ENCODE assay signal across 25 cellular contexts in the genomic region with DNA sequence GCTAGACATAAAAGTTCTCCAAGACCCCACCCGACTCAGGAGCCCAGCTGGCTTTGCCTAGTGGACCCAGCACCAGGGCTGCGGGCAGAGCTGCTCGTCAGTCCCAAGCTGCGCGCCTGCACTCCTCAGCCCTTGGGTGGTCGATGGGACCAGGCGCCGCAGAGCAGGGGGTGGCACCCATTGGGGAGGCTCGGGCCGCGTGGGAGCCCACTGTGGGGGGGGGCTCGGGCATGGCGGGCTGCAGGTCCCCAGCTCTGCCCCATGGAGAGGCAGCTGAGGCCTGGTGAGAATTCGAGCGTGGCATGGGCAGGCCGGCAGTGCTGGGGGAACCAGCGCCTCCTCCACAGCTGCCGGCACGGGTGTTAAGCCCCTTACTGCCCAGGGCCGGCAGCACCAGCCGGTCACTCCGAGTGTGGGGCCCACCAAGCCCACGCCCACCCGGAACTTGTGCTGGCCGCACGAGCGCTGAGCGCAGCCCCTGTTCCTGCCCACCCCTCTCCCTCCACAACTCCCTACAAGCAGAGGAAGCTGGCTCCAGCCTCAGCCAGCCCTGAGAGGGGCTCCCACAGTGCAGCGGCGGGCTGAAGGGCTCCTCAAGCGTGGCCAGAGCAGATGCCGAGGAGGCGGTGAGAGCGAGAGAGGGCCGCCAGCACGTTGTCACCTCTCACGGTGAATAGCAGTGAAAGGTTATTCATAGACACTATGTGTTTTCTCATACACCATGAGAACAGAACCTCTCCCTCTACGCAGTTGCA. TPM values are rescaled to one million over a fixed set of nuclear protein-coding genes. Genes with fewer than 3 reads are reported as not detected.
DNase-seq lines count a peak whose midpoint lies in the region; ATAC-seq, FAIRE-seq and TF ChIP-seq lines count a peak whose summit lies in the region.
"Had no signal": no experiment of that assay in that cellular context is flagged by ENCODE, and none has a peak within 500 bp of the region (broad histone marks: within the 10 kb centered on the region; RNA-seq: fewer than 3 reads in every experiment).

No MANE protein-coding gene starts in this region.

- TF ChIP-seq CTCF in CD8-positive, alpha-beta T cell (IDR thresholded peaks at IDR 0.05) = no peak
- TF ChIP-seq CTCF in HepG2 (CRISPR knock-in tag; IDR thresholded peaks at IDR 0.05) (no peak), endothelial cell (IDR thresholded peaks at IDR 0.05; ENCODE audit: unreplicated experiment) (no peak)

- WGBS in HepG2 (ENCODE audit: low lambda C conversion rate) = 99% methylated on average over 18 of the region's 38 CpGs

- H3K27me3 Mint-ChIP-seq in activated CD4-positive, alpha-beta T cell treated with anti-CD3 and anti-CD28 coated beads, Interleukin-2, amount 10 ng/mL, durations not matched to agents 24 days and 14 days = no peaks in the 10 kb centered on the region
- H3K27me3 Mint-ChIP-seq in CD8-positive, alpha-beta T cell (ENCODE audit: low read depth) = no peaks in the 10 kb centered on the region
- H3K27me3 Mint-ChIP-seq in activated T-helper 1 cell treated with anti-CD3 and anti-CD28 coated beads, Interleukin-12 subunit alpha, Interleukin-12 subunit beta, Interleukin-2, Interleukin-4 antibody, amounts not matched to agents 30 ng/mL and 10 ng/mL and 1 ng/mL, durations not matched to agents 14 hours and 24 hours and 36 hours (ENCODE audit: insufficient read depth) = no peaks in the 10 kb centered on the region
- H3K27me3 Mint-ChIP-seq in endothelial cell (ENCODE audit: unreplicated experiment) = peaks cover 4% of the 10 kb centered on the region
- no peaks in the 10 kb centered on the region for H3K27me3 Mint-ChIP-seq in activated naive CD4-positive, alpha-beta T cell treated with anti-CD3 and anti-CD28 coated beads, Interleukin-2, amount 10 ng/mL, durations not matched to agents 7 days and 5 days

- peak; percentile 48 for DNase-seq in activated CD4-positive, alpha-beta T cell treated with anti-CD3 and anti-CD28 coated beads, Interleukin-2, amount 10 ng/mL, durations not matched to agents 24 days and 14 days
- no peak for DNase-seq in activated CD4-positive, alpha-beta T cell treated with anti-CD3 and anti-CD28 coated beads, Interleukin-2, amount 50 U/mL, for 48 hours
- DNase-seq in CD8-positive, alpha-beta T cell = no peak
- no peak for DNase-seq in HepG2 (ENCODE audit: low spot score)
- no peak for DNase-seq in activated T-helper 1 cell treated with anti-CD3 and anti-CD28 coated beads, Interleukin-12 subunit alpha, Interleukin-12 subunit beta, Interleukin-2, Interleukin-4 antibody, amounts not matched to agents 30 ng/mL and 10 ng/mL and 1 ng/mL, durations not matched to agents 14 hours and 24 hours and 36 hours (ENCODE audit: low spot score)
- DNase-seq in endothelial cell (ENCODE audit: low spot score) = no peak
- no peak for DNase-seq in activated naive CD4-positive, alpha-beta T cell treated with anti-CD3 and anti-CD28 coated beads, Interleukin-2, amount 10 ng/mL, durations not matched to agents 7 days and 5 days
- DNase-seq: ACHN; AML-193; BE2C; C1 segment of cervical spinal cord; CD8-positive, alpha-beta memory T cell; DMS 273 treated with DMSO at 0.1 percent for 48 hours; DMS79; EL; GDM1; H9; HFFc6 had no signal

- no peak for ATAC-seq in CD8-positive, alpha-beta T cell
- no peak for ATAC-seq in HepG2
- ATAC-seq: GM12878, GM23338, HCT116 had no signal

- no peak for TF ChIP-seq RAD21 in HepG2 (CRISPR knock-in tag; IDR thresholded peaks at IDR 0.05)

- in situ Hi-C loops in HepG2 (cut with HindIII; ENCODE audit: extremely low pct_ligation_motif_present, low pct_unique_long_range_greater_than_20kb) = loop anchor here (10.0 kb wide), 1 partner anchor 425 kb away; no protein-coding TSS in a partner anchor

- H3K4me2 ChIP-seq in HepG2 (ENCODE audit: low read depth, low read length) = no peak overlapping the region
- H3K4me2 ChIP-seq: GM23338 had no signal

- POLR2A ChIA-PET in CD8-positive, alpha-beta T cell (lab: Charles Lee) = interaction anchor here (0.6 kb wide), 1 partner anchor 15 kb away, joined by 3 read pairs; no protein-coding TSS in a partner anchor
- POLR2A ChIA-PET in HepG2 (lab: Yijun Ruan, JAX) = no interaction called here

- H3K27ac ChIP-seq in CD8-positive, alpha-beta T cell (ENCODE audit: low read depth, low read length) = no peak overlapping the region
- H3K27ac ChIP-seq in HepG2 (ENCODE audit: extremely low read length, insufficient read depth, low read length) = no peak overlapping the region
- H3K27ac ChIP-seq: 22Rv1 had no signal

- TF ChIP-seq EP300 in HepG2 (IDR thresholded peaks at IDR 0.05; ENCODE audit: low read depth in 2 of 2, low read length in 2 of 2) (no peak), HepG2 (CRISPR knock-in tag; IDR thresholded peaks at IDR 0.05; ENCODE audit: borderline replicate concordance) (no peak)

- TF ChIP-seq POLR2A in HepG2 (IDR thresholded peaks at IDR 0.05; ENCODE audit: insufficient read depth in 1 of 2, low read depth in 2 of 2, low read length in 2 of 2) = no peak

- no peak overlapping the region for H3K9ac ChIP-seq in HepG2 (ENCODE audit: insufficient read depth, low read depth, low read length)

- H3K4me1 ChIP-seq in CD8-positive, alpha-beta T cell (ENCODE audit: insufficient read depth, low read length) = peaks cover 13% of the 10 kb centered on the region
- peaks cover 7% of the 10 kb centered on the region for H3K4me1 ChIP-seq in HepG2 (ENCODE audit: insufficient read depth, low read length)
- H3K4me1 ChIP-seq: BE2C had no signal

- H3K9me3 ChIP-seq in CD8-positive, alpha-beta T cell (ENCODE audit: low read length) = no peaks in the 10 kb centered on the region
- H3K9me3 ChIP-seq in HepG2 (ENCODE audit: low read length) = peaks cover 31% of the 10 kb centered on the region
- H3K9me3 ChIP-seq: BE2C had no signal

- no peaks in the 10 kb centered on the region for H3K27me3 ChIP-seq in CD8-positive, alpha-beta T cell (ENCODE audit: insufficient read depth, low read length)
- H3K27me3 ChIP-seq in HepG2 (ENCODE audit: control insufficient read depth in 1 of 2, insufficient read depth in 2 of 2, low read length in 2 of 2) = no peaks in the 10 kb centered on the region
- H3K27me3 ChIP-seq: BE2C had no signal

- CTCF ChIA-PET in CD8-positive, alpha-beta T cell (lab: Charles Lee) = interaction anchor here (4.5 kb wide), 1 partner anchor 10 kb away, joined by 30 read pairs; no protein-coding TSS in a partner anchor
- CTCF ChIA-PET in HepG2 (lab: Yijun Ruan, JAX; ENCODE audit: low intra/inter-chr PET ratio, low total read pairs) = no interaction called here
- CTCF ChIA-PET in activated naive CD4-positive, alpha-beta T cell treated with anti-CD3 and anti-CD28 coated beads, Interleukin-2, amount 10 ng/mL, durations not matched to agents 7 days and 5 days (lab: Charles Lee) = interaction anchor here (1.0 kb wide), 1 partner anchor 9 kb away, joined by 5 read pairs; no protein-coding TSS in a partner anchor

- no peaks in the 10 kb centered on the region for H4K20me1 ChIP-seq in HepG2 (ENCODE audit: insufficient read depth, low read length)

- no peak for FAIRE-seq in HepG2 (lab: Jason Lieb, UNC)
- FAIRE-seq: A204.1, D721Med, GM12878, GM19239 had no signal

- peaks cover 3% of the 10 kb centered on the region for H3K36me3 ChIP-seq in CD8-positive, alpha-beta T cell (ENCODE audit: insufficient read depth, low read length)
- peaks cover 6 to 32% of the 10 kb centered on the region in 2 experiments for H3K36me3 ChIP-seq in HepG2 (replicated peaks in 1 of 2; ENCODE audit: control insufficient read depth in 1 of 2, insufficient read depth in 2 of 2, low read length in 2 of 2)

- no peak overlapping the region for H3K4me3 Mint-ChIP-seq in activated CD4-positive, alpha-beta T cell treated with anti-CD3 and anti-CD28 coated beads, Interleukin-2, amount 10 ng/mL, durations not matched to agents 24 days and 14 days
- no peak overlapping the region for H3K4me3 Mint-ChIP-seq in CD8-positive, alpha-beta T cell
- no peak overlapping the region for H3K4me3 Mint-ChIP-seq in activated T-helper 1 cell treated with anti-CD3 and anti-CD28 coated beads, Interleukin-12 subunit alpha, Interleukin-12 subunit beta, Interleukin-2, Interleukin-4 antibody, amounts not matched to agents 30 ng/mL and 10 ng/mL and 1 ng/mL, durations not matched to agents 14 hours and 24 hours and 36 hours
- H3K4me3 Mint-ChIP-seq in endothelial cell (ENCODE audit: unreplicated experiment) = no peak overlapping the region
- no peak overlapping the region for H3K4me3 Mint-ChIP-seq in activated naive CD4-positive, alpha-beta T cell treated with anti-CD3 and anti-CD28 coated beads, Interleukin-2, amount 10 ng/mL, durations not matched to agents 7 days and 5 days
- H3K4me3 Mint-ChIP-seq: CD8-positive, alpha-beta memory T cell; GM23338; H9; HFFc6 had no signal

- BruUV-seq in HepG2 (replicated peaks; lab: Mats Ljungman, UMichigan) = no TSS peak

- no peak overlapping the region for H3K4me3 ChIP-seq in CD8-positive, alpha-beta T cell (ENCODE audit: low read depth, low read length)
- H3K4me3 ChIP-seq in HepG2 (replicated peaks in 1 of 3; ENCODE audit: insufficient read depth in 1 of 3, low read depth in 2 of 3, low read length in 3 of 3) = no peak overlapping the region
- H3K4me3 ChIP-seq: GM12878, GM23338 had no signal

- peaks cover 50% of the 10 kb centered on the region for H3K79me2 ChIP-seq in HepG2 (ENCODE audit: insufficient read depth, low read length)

- peaks cover 8% of the 10 kb centered on the region for H3K9me3 Mint-ChIP-seq in activated CD4-positive, alpha-beta T cell treated with anti-CD3 and anti-CD28 coated beads, Interleukin-2, amount 10 ng/mL, durations not matched to agents 24 days and 14 days
- H3K9me3 Mint-ChIP-seq in CD8-positive, alpha-beta T cell = no peaks in the 10 kb centered on the region
- peaks cover 4% of the 10 kb centered on the region for H3K9me3 Mint-ChIP-seq in activated T-helper 1 cell treated with anti-CD3 and anti-CD28 coated beads, Interleukin-12 subunit alpha, Interleukin-12 subunit beta, Interleukin-2, Interleukin-4 antibody, amounts not matched to agents 30 ng/mL and 10 ng/mL and 1 ng/mL, durations not matched to agents 14 hours and 24 hours and 36 hours
- H3K9me3 Mint-ChIP-seq in endothelial cell (ENCODE audit: unreplicated experiment) = peaks cover 6% of the 10 kb centered on the region
- peaks cover 17% of the 10 kb centered on the region for H3K9me3 Mint-ChIP-seq in activated naive CD4-positive, alpha-beta T cell treated with anti-CD3 and anti-CD28 coated beads, Interleukin-2, amount 10 ng/mL, durations not matched to agents 7 days and 5 days
- H3K9me3 Mint-ChIP-seq: CD8-positive, alpha-beta memory T cell had no signal

- intact Hi-C loops in activated CD4-positive, alpha-beta T cell treated with anti-CD3 and anti-CD28 coated beads, Interleukin-2, amount 10 ng/mL, durations not matched to agents 24 days and 14 days (cut with micrococcal nuclease) = no loop called here
- intact Hi-C loops in CD8-positive, alpha-beta T cell (cut with DNase I, micrococcal nuclease) = loop anchor here in 1 of 2 experiments (10.0 kb wide), 1 partner anchor 555 kb away; no protein-coding TSS in a partner anchor
- intact Hi-C loops in HepG2 (cut with micrococcal nuclease; ENCODE audit: unreplicated experiment) = no loop called here
- intact Hi-C loops in activated T-helper 1 cell treated with anti-CD3 and anti-CD28 coated beads, Interleukin-12 subunit alpha, Interleukin-12 subunit beta, Interleukin-2, Interleukin-4 antibody, amounts not matched to agents 30 ng/mL and 10 ng/mL and 1 ng/mL, durations not matched to agents 14 hours and 24 hours and 36 hours (cut with micrococcal nuclease) = no loop called here

- H3K4me1 Mint-ChIP-seq in activated CD4-positive, alpha-beta T cell treated with anti-CD3 and anti-CD28 coated beads, Interleukin-2, amount 10 ng/mL, durations not matched to agents 24 days and 14 days = peaks cover 26% of the 10 kb centered on the region
- H3K4me1 Mint-ChIP-seq in CD8-positive, alpha-beta T cell (ENCODE audit: low read depth) = peaks cover 56% of the 10 kb centered on the region
- H3K4me1 Mint-ChIP-seq in activated T-helper 1 cell treated with anti-CD3 and anti-CD28 coated beads, Interleukin-12 subunit alpha, Interleukin-12 subunit beta, Interleukin-2, Interleukin-4 antibody, amounts not matched to agents 30 ng/mL and 10 ng/mL and 1 ng/mL, durations not matched to agents 14 hours and 24 hours and 36 hours (ENCODE audit: low read depth) = peaks cover 32% of the 10 kb centered on the region
- peaks cover 15% of the 10 kb centered on the region for H3K4me1 Mint-ChIP-seq in endothelial cell (ENCODE audit: unreplicated experiment)
- peaks cover 2% of the 10 kb centered on the region for H3K4me1 Mint-ChIP-seq in activated naive CD4-positive, alpha-beta T cell treated with anti-CD3 and anti-CD28 coated beads, Interleukin-2, amount 10 ng/mL, durations not matched to agents 7 days and 5 days

- H2AFZ ChIP-seq in HepG2 (ENCODE audit: low read length) = no peak overlapping the region
- H2AFZ ChIP-seq: GM23338 had no signal

- H3K36me3 Mint-ChIP-seq in activated CD4-positive, alpha-beta T cell treated with anti-CD3 and anti-CD28 coated beads, Interleukin-2, amount 10 ng/mL, durations not matched to agents 24 days and 14 days (ENCODE audit: low read depth) = peaks cover 39% of the 10 kb centered on the region
- peaks cover 31% of the 10 kb centered on the region for H3K36me3 Mint-ChIP-seq in CD8-positive, alpha-beta T cell
- peaks cover 35% of the 10 kb centered on the region for H3K36me3 Mint-ChIP-seq in activated T-helper 1 cell treated with anti-CD3 and anti-CD28 coated beads, Interleukin-12 subunit alpha, Interleukin-12 subunit beta, Interleukin-2, Interleukin-4 antibody, amounts not matched to agents 30 ng/mL and 10 ng/mL and 1 ng/mL, durations not matched to agents 14 hours and 24 hours and 36 hours (ENCODE audit: low read depth)
- H3K36me3 Mint-ChIP-seq in endothelial cell (ENCODE audit: low read depth, unreplicated experiment) = peaks cover 34% of the 10 kb centered on the region
- H3K36me3 Mint-ChIP-seq in activated naive CD4-positive, alpha-beta T cell treated with anti-CD3 and anti-CD28 coated beads, Interleukin-2, amount 10 ng/mL, durations not matched to agents 7 days and 5 days = peaks cover 41% of the 10 kb centered on the region

- H3K27ac Mint-ChIP-seq in activated CD4-positive, alpha-beta T cell treated with anti-CD3 and anti-CD28 coated beads, Interleukin-2, amount 10 ng/mL, durations not matched to agents 24 days and 14 days = no peak overlapping the region
- H3K27ac Mint-ChIP-seq in CD8-positive, alpha-beta T cell = peak overlapping the region; percentile 49
- H3K27ac Mint-ChIP-seq in activated T-helper 1 cell treated with anti-CD3 and anti-CD28 coated beads, Interleukin-12 subunit alpha, Interleukin-12 subunit beta, Interleukin-2, Interleukin-4 antibody, amounts not matched to agents 30 ng/mL and 10 ng/mL and 1 ng/mL, durations not matched to agents 14 hours and 24 hours and 36 hours = no peak overlapping the region
- no peak overlapping the region for H3K27ac Mint-ChIP-seq in endothelial cell (ENCODE audit: unreplicated experiment)
- H3K27ac Mint-ChIP-seq in activated naive CD4-positive, alpha-beta T cell treated with anti-CD3 and anti-CD28 coated beads, Interleukin-2, amount 10 ng/mL, durations not matched to agents 7 days and 5 days = no peak overlapping the region
- H3K27ac Mint-ChIP-seq: GM23338, H9, HFFc6 had no signal

RNA-seq across cellular contexts. Expression of a gene that starts 54.9 kb away (rescaled TPM):
- total RNA-seq in activated CD4-positive, alpha-beta T cell treated with anti-CD3 and anti-CD28 coated beads, Interleukin-2, amount 10 ng/mL, durations not matched to agents 24 days and 14 days = 31.8 and 34.9 TPM in 2 replicates
- total RNA-seq in CD8-positive, alpha-beta T cell = 10 to 100 TPM; 64.3 to 71.7 TPM
- 23.3 and 24.6 TPM in 2 replicates for total RNA-seq in HepG2 (2016; rRNA removed; fragmentation: Illumina TruSeq; extraction: Trizol)
- 7.5 and 10.7 TPM in 2 replicates for total RNA-seq in HepG2 (2016; cell fraction: cytosol; rRNA removed; fragmentation: Illumina TruSeq; extraction: Trizol; ENCODE audit: low read depth)
- 20.2 and 24.5 TPM in 2 replicates for total RNA-seq in HepG2 (2016; cell fraction: insoluble cytoplasmic fraction; rRNA removed; fragmentation: Illumina TruSeq; extraction: Trizol)
- 7.0 and 11.4 TPM in 2 replicates for total RNA-seq in HepG2 (2016; cell fraction: membrane; rRNA removed; fragmentation: Illumina TruSeq; extraction: Trizol)
- total RNA-seq in HepG2 (2016; cell fraction: nucleus; rRNA removed; fragmentation: Illumina TruSeq; extraction: Trizol) = 45.4 and 49.6 TPM in 2 replicates
- 7.3 and 7.7 TPM in 2 replicates for polyA plus RNA-seq in HepG2 (2011; rRNA removed)
- 3.5 and 5.4 TPM in 2 replicates for polyA plus RNA-seq in HepG2 (2011; cell fraction: cytosol; rRNA removed)
- polyA plus RNA-seq in HepG2 (2011; cell fraction: nucleus; rRNA removed) = 8.0 and 8.2 TPM in 2 replicates
- polyA plus RNA-seq in HepG2 (2012) = 7.9 and 14.6 TPM in 2 replicates
- 0.24 and 0.26 TPM in 2 replicates for polyA plus RNA-seq in HepG2 (2016; cell fraction: cytosol; fragmentation: Illumina TruSeq; extraction: Trizol; ENCODE audit: low read depth)
- polyA plus RNA-seq in HepG2 (2016; cell fraction: insoluble cytoplasmic fraction; fragmentation: Illumina TruSeq; extraction: Trizol; ENCODE audit: low read depth) = 6.9 and 7.6 TPM in 2 replicates
- polyA plus RNA-seq in HepG2 (2016; cell fraction: membrane; fragmentation: Illumina TruSeq; extraction: Trizol; ENCODE audit: low read depth) = 0.79 and 1.0 TPM in 2 replicates
- polyA plus RNA-seq in HepG2 (2016; cell fraction: nucleus; fragmentation: Illumina TruSeq; extraction: Trizol; ENCODE audit: insufficient read depth, low read depth) = 9.7 TPM in 2 replicates
- polyA minus RNA-seq in HepG2 (2011; rRNA and poly(A)+ RNA removed; ENCODE audit: low replicate concordance) = 20.8 and 24.5 TPM in 2 replicates
- 14.7 and 19.0 TPM in 2 replicates for polyA minus RNA-seq in HepG2 (2011; cell fraction: cytosol; rRNA and poly(A)+ RNA removed)
- polyA minus RNA-seq in HepG2 (2011; cell fraction: nucleus; rRNA and poly(A)+ RNA removed) = 125 and 131 TPM in 2 replicates
- total RNA-seq in activated T-helper 1 cell treated with anti-CD3 and anti-CD28 coated beads, Interleukin-12 subunit alpha, Interleukin-12 subunit beta, Interleukin-2, Interleukin-4 antibody, amounts not matched to agents 30 ng/mL and 10 ng/mL and 1 ng/mL, durations not matched to agents 14 hours and 24 hours and 36 hours = 36.7 and 42.8 TPM in 2 replicates
- 16.9 TPM for total RNA-seq in endothelial cell (ENCODE audit: unreplicated experiment)
